8 cellular contexts compared by ENCODE assay signal in the genomic region with DNA sequence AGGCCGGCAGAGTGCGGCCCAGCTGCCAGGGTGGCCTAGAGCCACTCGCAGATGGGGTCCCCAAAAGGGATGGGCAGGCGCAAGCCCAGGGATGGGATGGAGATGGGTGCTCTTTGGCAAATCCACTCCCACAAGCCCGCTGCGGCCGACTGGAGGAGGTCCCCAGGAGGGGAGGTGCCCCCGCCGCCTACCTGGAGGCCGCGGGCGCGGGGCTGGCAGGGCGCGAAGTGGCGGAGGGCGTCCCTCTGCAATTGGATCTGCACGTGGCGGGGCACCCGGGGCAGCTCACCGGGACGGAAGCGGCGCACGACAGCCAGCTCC. TPM values are rescaled to one million over a fixed set of nuclear protein-coding genes. Genes with fewer than 3 reads are reported as not detected.
DNase-seq lines count a peak whose midpoint lies in the region; ATAC-seq and TF ChIP-seq lines count a peak whose summit lies in the region.

No MANE protein-coding gene starts in this region.

- POLR2A ChIA-PET in HCT116 (lab: Charles Lee): interaction anchor here (1.1 to 2.0 kb wide), 4 partner anchors 13 to 193 kb away, joined by 3 to 13 read pairs (median 5); a partner anchor contains a TSS
- POLR2A ChIA-PET in Panc1 (lab: Charles Lee): no interaction called here

- no TSS peak for BruUV-seq in HCT116 (replicated peaks; lab: Mats Ljungman, UMichigan)
- BruUV-seq in Panc1 (replicated peaks; lab: Mats Ljungman, UMichigan): no TSS peak

- H3K4me2 ChIP-seq in HCT116 (ENCODE audit: low read length): peak overlapping the region; percentile 97

- intact Hi-C loops in HCT116 (cut with micrococcal nuclease): loop anchor here (10.0 kb wide), 1 partner anchor 317 kb away; a partner anchor contains a TSS
- intact Hi-C loops in Panc1 (cut with micrococcal nuclease; ENCODE audit: unreplicated experiment): no loop called here
- intact Hi-C loops in ovary (cut with DNase I): loop anchor here in 3 of 4 donors (2.0 to 5.0 kb wide), 2 partner anchors 19 to 295 kb away; a partner anchor contains a TSS

- peaks cover 4% of the 10 kb centered on the region for H3K79me2 ChIP-seq in HCT116 (ENCODE audit: insufficient read depth, low read length)

- H3K4me3 ChIP-seq in HCT116 (replicated peaks in 1 of 2; ENCODE audit: low read depth in 1 of 2, low read length in 2 of 2) (peak overlapping the region; percentile 54 to 59), Panc1 (ENCODE audit: low read depth in 2 of 2, low read length in 2 of 2) (peak overlapping the region; percentile 59 to 80), epithelial cell of esophagus (ENCODE audit: low read length) (peak overlapping the region; percentile 62), ovary (peak overlapping the region; percentile 55)

- RAD21 ChIA-PET in HCT116 (lab: Charles Lee; ENCODE audit: low non-redundant PET in 1 of 2, low total read pairs in 2 of 2, uncharacterized antibody in 2 of 2, unreplicated experiment in 2 of 2): interaction anchor here in 1 of 2 experiments (1.1 kb wide), 1 partner anchor 181 kb away, joined by 3 read pairs; no protein-coding TSS in a partner anchor

- H3K4me1 ChIP-seq in HCT116 (ENCODE audit: control insufficient read depth in 1 of 2, insufficient read depth in 2 of 2, low read length in 2 of 2): peaks cover 18 to 42% of the 10 kb centered on the region in 2 experiments
- peaks cover 16% of the 10 kb centered on the region for H3K4me1 ChIP-seq in Panc1 (ENCODE audit: control insufficient read depth, insufficient read depth, low read length)
- no peaks in the 10 kb centered on the region for H3K4me1 ChIP-seq in ovary (ENCODE audit: insufficient read depth)

- peak; percentile 46 for TF ChIP-seq POLR2A in HCT116 (IDR thresholded peaks at IDR 0.05; ENCODE audit: borderline replicate concordance, extremely low read depth, insufficient read depth, insufficient read length)
- peak; percentile 92 for TF ChIP-seq POLR2A in ovary (IDR thresholded peaks at IDR 0.05)

- DNase-seq in HCT116 (ENCODE audit: low read depth, low spot score) (no peak), Panc1 (ENCODE audit: low read depth, low spot score) (no peak), epithelial cell of esophagus (ENCODE audit: low read depth) (no peak), ovary (no peak), putamen (ENCODE audit: low spot score) (no peak), NCI-H524 treated with DMSO at 0.1 percent for 48 hours (lab: John Stamatoyannopoulos, UW) (no peak), AG08395 (ENCODE audit: low spot score) (no peak)

- TF ChIP-seq CTCF in HCT116 (IDR thresholded peaks at IDR 0.05 in 2 of 3, conservative IDR thresholded peaks at IDR 0.05 in 1 of 3; ENCODE audit: borderline replicate concordance in 1 of 3, insufficient read depth in 1 of 3, low read depth in 2 of 3, low read length in 2 of 3) (no peak), Panc1 (IDR thresholded peaks at IDR 0.05) (no peak), epithelial cell of esophagus (IDR thresholded peaks at IDR 0.05; ENCODE audit: insufficient read depth, low read depth, low read length, missing control alignments) (no peak), ovary (IDR thresholded peaks at IDR 0.05) (no peak)

- no peaks in the 10 kb centered on the region for H3K9me2 ChIP-seq in HCT116 (ENCODE audit: insufficient read depth)

- CTCF ChIA-PET in HCT116 (lab: Charles Lee): interaction anchor here (1.0 to 4.8 kb wide), 7 partner anchors 9 to 207 kb away, joined by 3 to 27 read pairs (median 5); a partner anchor contains a TSS
- CTCF ChIA-PET in Panc1 (lab: Charles Lee): interaction anchor here (0.6 kb wide), 1 partner anchor 269 kb away, joined by 3 read pairs; no protein-coding TSS in a partner anchor

- no peak overlapping the region for H2AFZ ChIP-seq in HCT116 (ENCODE audit: low read depth, low read length, poor library complexity, severe bottlenecking)

- no peaks in the 10 kb centered on the region for H4K20me1 ChIP-seq in HCT116 (ENCODE audit: insufficient read depth)

- peak overlapping the region; percentile 96 for H3K27ac ChIP-seq in HCT116 (ENCODE audit: low read depth, low read length)
- H3K27ac ChIP-seq in Panc1 (ENCODE audit: low read length): peak overlapping the region; percentile 63
- H3K27ac ChIP-seq in ovary: peak overlapping the region; percentile 92 to 94

- no peaks in the 10 kb centered on the region for H3K36me3 ChIP-seq in HCT116 (ENCODE audit: control insufficient read depth in 1 of 2, insufficient read depth in 2 of 2, low read length in 2 of 2)
- peaks cover 2% of the 10 kb centered on the region; the same call in 1 of the 2 replicates for H3K36me3 ChIP-seq in Panc1 (ENCODE audit: control insufficient read depth, insufficient read depth, low read length)
- H3K36me3 ChIP-seq in ovary: no peaks in the 10 kb centered on the region

- ATAC-seq in GM18499 (IDR thresholded peaks at IDR 0.05; ENCODE audit: insufficient read depth, unreplicated experiment): peak; percentile 11
- peak; percentile 26 for ATAC-seq in HCT116
- ATAC-seq in Panc1: peak; percentile 32

- H3K27me3 ChIP-seq in HCT116 (ENCODE audit: insufficient read depth, low read length) (no peaks in the 10 kb centered on the region), Panc1 (ENCODE audit: control insufficient read depth, insufficient read depth, low read length) (no peaks in the 10 kb centered on the region), ovary (no peaks in the 10 kb centered on the region)

- TF ChIP-seq RAD21 in HCT116 (IDR thresholded peaks at IDR 0.05; ENCODE audit: low read depth): no peak

- TF ChIP-seq EP300 in ovary (IDR thresholded peaks at IDR 0.05): no peak

- whole genome bisulfite sequencing in ovary, 3 donors: 0 to 1% (median 1%) methylated on average over 15 to 25 of the region's 25 CpGs

- peak overlapping the region; percentile 82 for H3K9ac ChIP-seq in HCT116 (ENCODE audit: low read length)

- in situ Hi-C loops in Panc1 (cut with HindIII; ENCODE audit: low pct_unique_long_range_greater_than_20kb, low sequenced_read_pairs): no loop called here

- H3K9me3 ChIP-seq in HCT116 (ENCODE audit: control insufficient read depth in 1 of 2, insufficient read depth in 1 of 2, low read depth in 1 of 2, low read length in 2 of 2): no peaks in the 10 kb centered on the region
- H3K9me3 ChIP-seq in Panc1 (ENCODE audit: control insufficient read depth, insufficient read depth, low read depth, low read length): no peaks in the 10 kb centered on the region
- H3K9me3 ChIP-seq in ovary: no peaks in the 10 kb centered on the region

TF ChIP-seq in HCT116, 20 proteins besides CTCF, POLR2A, EP300 and RAD21 (continues in another document):
- TF ChIP-seq ELF1 (IDR thresholded peaks at IDR 0.05; ENCODE audit: borderline replicate concordance, low read depth) (no peak), JUND (IDR thresholded peaks at IDR 0.05) (no peak), SRF (IDR thresholded peaks at IDR 0.05; ENCODE audit: low read depth) (no peak), TCF7L2 (IDR thresholded peaks at IDR 0.05; ENCODE audit: borderline replicate concordance, extremely low read depth, insufficient read depth, insufficient read length) (no peak), EZH2phosphoT487 (IDR thresholded peaks at IDR 0.05; ENCODE audit: borderline replicate concordance) (no peak), EGR1 (IDR thresholded peaks at IDR 0.05; ENCODE audit: low read depth) (no peak), ZFX (IDR thresholded peaks at IDR 0.05) (peak; percentile 93)
- TF ChIP-seq, protein P1, sequence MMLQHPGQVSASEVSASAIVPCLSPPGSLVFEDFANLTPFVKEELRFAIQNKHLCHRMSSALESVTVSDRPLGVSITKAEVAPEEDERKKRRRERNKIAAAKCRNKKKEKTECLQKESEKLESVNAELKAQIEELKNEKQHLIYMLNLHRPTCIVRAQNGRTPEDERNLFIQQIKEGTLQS (IDR thresholded peaks at IDR 0.05): no peak
- TF ChIP-seq, protein P2, sequence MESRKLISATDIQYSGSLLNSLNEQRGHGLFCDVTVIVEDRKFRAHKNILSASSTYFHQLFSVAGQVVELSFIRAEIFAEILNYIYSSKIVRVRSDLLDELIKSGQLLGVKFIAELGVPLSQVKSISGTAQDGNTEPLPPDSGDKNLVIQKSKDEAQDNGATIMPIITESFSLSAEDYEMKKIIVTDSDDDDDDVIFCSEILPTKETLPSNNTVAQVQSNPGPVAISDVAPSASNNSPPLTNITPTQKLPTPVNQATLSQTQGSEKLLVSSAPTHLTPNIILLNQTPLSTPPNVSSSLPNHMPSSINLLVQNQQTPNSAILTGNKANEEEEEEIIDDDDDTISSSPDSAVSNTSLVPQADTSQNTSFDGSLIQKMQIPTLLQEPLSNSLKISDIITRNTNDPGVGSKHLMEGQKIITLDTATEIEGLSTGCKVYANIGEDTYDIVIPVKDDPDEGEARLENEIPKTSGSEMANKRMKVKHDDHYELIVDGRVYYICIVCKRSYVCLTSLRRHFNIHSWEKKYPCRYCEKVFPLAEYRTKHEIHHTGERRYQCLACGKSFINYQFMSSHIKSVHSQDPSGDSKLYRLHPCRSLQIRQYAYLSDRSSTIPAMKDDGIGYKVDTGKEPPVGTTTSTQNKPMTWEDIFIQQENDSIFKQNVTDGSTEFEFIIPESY (IDR thresholded peaks at IDR 0.05; ENCODE audit: extremely low read depth, insufficient replicate concordance, low read length): no peak

RNA-seq across cellular contexts. Expression of a gene that starts 0.7 kb away (rescaled TPM):
- total RNA-seq in HCT116 (2021; ENCODE audit: unreplicated experiment) (5.6 TPM), Panc1 (2021; ENCODE audit: unreplicated experiment) (8.8 TPM), ovary (10 to 100 TPM in 5 of 7 donors, 1 to 10 TPM in 2; 6.8 to 26.4 (median 21.2) TPM)
- polyA plus RNA-seq in HCT116 (2012): 2.6 and 4.2 TPM in 2 replicates
- polyA plus RNA-seq in Panc1 (2012; ENCODE audit: insufficient read length): 2.8 TPM
- 10 to 100 TPM; 10.7 to 17.3 TPM for polyA plus RNA-seq in ovary

RNA-seq across cellular contexts. Expression of a gene that starts 4.7 kb away (rescaled TPM):
- total RNA-seq in HCT116 (2021; ENCODE audit: unreplicated experiment) (25.5 TPM), Panc1 (2021; ENCODE audit: unreplicated experiment) (18.9 TPM), ovary (10 to 100 TPM; 17.0 to 38.7 (median 29.1) TPM)
- 32.9 and 34.4 TPM in 2 replicates for polyA plus RNA-seq in HCT116 (2012)
- polyA plus RNA-seq in Panc1 (2012; ENCODE audit: insufficient read length): 27.7 TPM
- polyA plus RNA-seq in ovary: 10 to 100 TPM; 31.7 to 36.0 TPM

RNA-seq across cellular contexts. Expression of a gene that starts 16.0 kb away (rescaled TPM):
- 18.2 TPM for total RNA-seq in HCT116 (2021; ENCODE audit: unreplicated experiment)
- 12.5 and 15.7 TPM in 2 replicates for polyA plus RNA-seq in HCT116 (2012)
- total RNA-seq in Panc1 (2021; ENCODE audit: unreplicated experiment): 7.6 TPM
- 10.8 TPM for polyA plus RNA-seq in Panc1 (2012; ENCODE audit: insufficient read length)
- total RNA-seq in ovary: 10 to 100 TPM in 5 of 7 donors, 1 to 10 TPM in 2; 5.9 to 22.8 (median 13.4) TPM
- polyA plus RNA-seq in ovary: 10 to 100 TPM in 1 of 2 donors, 1 to 10 TPM in 1; 7.6 to 23.7 TPM

RNA-seq across cellular contexts. Expression of a gene that starts 19.3 kb away (rescaled TPM):
- total RNA-seq in HCT116 (2021; ENCODE audit: unreplicated experiment) (184 TPM), Panc1 (2021; ENCODE audit: unreplicated experiment) (159 TPM), ovary (100 to 1,000 TPM in 5 of 7 donors, 10 to 100 TPM in 2; 37.2 to 164 (median 136) TPM)
- 131 and 143 TPM in 2 replicates for polyA plus RNA-seq in HCT116 (2012)
- 138 TPM for polyA plus RNA-seq in Panc1 (2012; ENCODE audit: insufficient read length)
- 100 to 1,000 TPM in 1 of 2 donors, 10 to 100 TPM in 1; 93.4 to 117 TPM for polyA plus RNA-seq in ovary

RNA-seq across cellular contexts. Expression of a gene that starts 50.8 kb away (rescaled TPM):
- total RNA-seq in HCT116 (2021; ENCODE audit: unreplicated experiment): 5.9 TPM
- polyA plus RNA-seq in HCT116 (2012): 7.0 and 8.6 TPM in 2 replicates
- 3.2 TPM for total RNA-seq in Panc1 (2021; ENCODE audit: unreplicated experiment)
- 3.3 TPM for polyA plus RNA-seq in Panc1 (2012; ENCODE audit: insufficient read length)
- 10 to 100 TPM; 25.0 to 48.0 (median 38.5) TPM for total RNA-seq in ovary
- polyA plus RNA-seq in ovary: 10 to 100 TPM in 1 of 2 donors, 1 to 10 TPM in 1; 8.9 to 32.7 TPM
